1 cellular context compared by ENCODE assay signal in genomic region chr1:8643542-8644536, GRCh38.
TF ChIP-seq lines count a peak whose summit lies in the region.

No MANE protein-coding gene starts in this region.

TF ChIP-seq in HepG2, 621 proteins besides CTCF, POLR2A, EP300 and RAD21 (continued from another document and continues in another):
- TF ChIP-seq ZBTB25 (CRISPR knock-in tag; IDR thresholded peaks at IDR 0.05): 0 out of 2 replicates have a peak, but pooled peaks have one; percentile 29
- peak; percentile 76; the same call in 1 of the 2 replicates for TF ChIP-seq MLX (CRISPR knock-in tag; IDR thresholded peaks at IDR 0.05)
- TF ChIP-seq ZBTB44 (CRISPR knock-in tag; IDR thresholded peaks at IDR 0.05): no peak
- peak; percentile 65; the same call in 1 of the 2 replicates for TF ChIP-seq IRF2 (CRISPR knock-in tag; IDR thresholded peaks at IDR 0.05)
- no peak for TF ChIP-seq ZNF263 (CRISPR knock-in tag; IDR thresholded peaks at IDR 0.05)
- no peak for TF ChIP-seq PAF1 (CRISPR knock-in tag; IDR thresholded peaks at IDR 0.05)
- TF ChIP-seq CREB3 (CRISPR knock-in tag; IDR thresholded peaks at IDR 0.05): 0 out of 2 replicates have a peak, but pooled peaks have one; percentile 26
- TF ChIP-seq JARID2 (CRISPR knock-in tag; IDR thresholded peaks at IDR 0.05; ENCODE audit: insufficient replicate concordance): no peak
- TF ChIP-seq MBNL3 (CRISPR knock-in tag; conservative IDR thresholded peaks at IDR 0.05): no peak
- peak; percentile 79; the same call in 1 of the 2 replicates for TF ChIP-seq ZNF280D (CRISPR knock-in tag; IDR thresholded peaks at IDR 0.05)
- TF ChIP-seq SOX13 (IDR thresholded peaks at IDR 0.05): no peak
- peak in 1 of 2 experiments; percentile 88; a peak in 2 of 4 replicates for TF ChIP-seq SOX13 (CRISPR knock-in tag; conservative IDR thresholded peaks at IDR 0.05 in 1 of 2, IDR thresholded peaks at IDR 0.05 in 1 of 2)
- TF ChIP-seq AHDC1 (CRISPR knock-in tag; IDR thresholded peaks at IDR 0.05; ENCODE audit: borderline replicate concordance): peak; percentile 80; the same call in 1 of the 2 replicates
- 0 out of 2 replicates have a peak, but pooled peaks have one; percentile 26 for TF ChIP-seq ZNF841 (CRISPR knock-in tag; IDR thresholded peaks at IDR 0.05; ENCODE audit: borderline replicate concordance)
- peak; percentile 62; the same call in 1 of the 2 replicates for TF ChIP-seq TRIM24 (CRISPR knock-in tag; IDR thresholded peaks at IDR 0.05)
- TF ChIP-seq ZNF557 (CRISPR knock-in tag; IDR thresholded peaks at IDR 0.05): no peak
- TF ChIP-seq ATF3 (CRISPR knock-in tag; IDR thresholded peaks at IDR 0.05): no peak
- TF ChIP-seq MYPOP (CRISPR knock-in tag; IDR thresholded peaks at IDR 0.05): no peak
- peak; percentile 81 for TF ChIP-seq BCL6 (CRISPR knock-in tag; IDR thresholded peaks at IDR 0.05)
- no peak for TF ChIP-seq ZNF33B (CRISPR knock-in tag; IDR thresholded peaks at IDR 0.05)
- TF ChIP-seq GABPA (IDR thresholded peaks at IDR 0.05; ENCODE audit: low read depth, low read length): no peak
- peak; percentile 7; the same call in 1 of the 2 replicates for TF ChIP-seq GABPA (CRISPR knock-in tag; IDR thresholded peaks at IDR 0.05; ENCODE audit: low read depth)
- TF ChIP-seq ZMYM3 (CRISPR knock-in tag; IDR thresholded peaks at IDR 0.05): no peak
- TF ChIP-seq TEAD2 (CRISPR knock-in tag; IDR thresholded peaks at IDR 0.05): no peak
- TF ChIP-seq SNRNP70 (IDR thresholded peaks at IDR 0.05; ENCODE audit: low read depth, low read length): no peak
- TF ChIP-seq ZNF225 (CRISPR knock-in tag; IDR thresholded peaks at IDR 0.05): no peak
- TF ChIP-seq ZNF720 (CRISPR knock-in tag; IDR thresholded peaks at IDR 0.05): no peak
- TF ChIP-seq SATB2 (CRISPR knock-in tag; IDR thresholded peaks at IDR 0.05): no peak
- 0 out of 2 replicates have a peak, but pooled peaks have one; percentile 23 for TF ChIP-seq HOXA5 (CRISPR knock-in tag; IDR thresholded peaks at IDR 0.05)
- TF ChIP-seq CEBPG (CRISPR knock-in tag; IDR thresholded peaks at IDR 0.05): peak; percentile 93
- peak; percentile 87 for TF ChIP-seq ZNF644 (CRISPR knock-in tag; IDR thresholded peaks at IDR 0.05; ENCODE audit: low read depth)
- peak in 1 of 2 experiments; percentile 17; a peak in 1 of 4 replicates for TF ChIP-seq MAFK (conservative IDR thresholded peaks at IDR 0.05 in 1 of 2, IDR thresholded peaks at IDR 0.05 in 1 of 2; ENCODE audit: low read length in 2 of 2)
- 0 out of 2 replicates have a peak, but pooled peaks have one; percentile 28 for TF ChIP-seq ZNF766 (CRISPR knock-in tag; IDR thresholded peaks at IDR 0.05; ENCODE audit: borderline replicate concordance)
- TF ChIP-seq HMG20A (CRISPR knock-in tag; IDR thresholded peaks at IDR 0.05; ENCODE audit: borderline replicate concordance): peak; percentile 76; the same call in 1 of the 2 replicates
- no peak for TF ChIP-seq MXD3 (CRISPR knock-in tag; IDR thresholded peaks at IDR 0.05)
- TF ChIP-seq PHF8 (CRISPR knock-in tag; IDR thresholded peaks at IDR 0.05): no peak
- no peak for TF ChIP-seq ZNF576 (CRISPR knock-in tag; IDR thresholded peaks at IDR 0.05)
- TF ChIP-seq HNF1A (IDR thresholded peaks at IDR 0.05; ENCODE audit: low read depth): no peak
- no peak for TF ChIP-seq HNF1A (CRISPR knock-in tag; IDR thresholded peaks at IDR 0.05; ENCODE audit: borderline replicate concordance)
- 0 out of 2 replicates have a peak, but pooled peaks have one; percentile 33 for TF ChIP-seq SMAD3 (CRISPR knock-in tag; IDR thresholded peaks at IDR 0.05)
